ENCODE assay signal across 9 cellular contexts in genomic region chr15:62895139-62895866, GRCh38.
A peak's percentile ranks its signal among the peaks of the same experiment; 100 is the strongest.
DNase-seq lines count a peak whose midpoint lies in the region; ATAC-seq, FAIRE-seq and TF ChIP-seq lines count a peak whose summit lies in the region.
"Had no signal": no experiment of that assay in that cellular context is flagged by ENCODE, and none has a peak within 500 bp of the region (broad histone marks: within the 10 kb centered on the region; RNA-seq: fewer than 3 reads in every experiment).

No MANE protein-coding gene starts in this region.

- H3K36me3 ChIP-seq in HUES6 (ENCODE audit: control insufficient read depth, insufficient read depth, low read length) (no peaks in the 10 kb centered on the region), mesodermal cell (ENCODE audit: control insufficient read depth, insufficient read depth, low read length) (no peaks in the 10 kb centered on the region)

- H3K4me2 ChIP-seq in A549 = peak overlapping the region; percentile 73

- peak in 1 of 2 experiments; percentile 48; a peak in 3 of 5 replicates for TF ChIP-seq RAD21 in A549 (conservative IDR thresholded peaks at IDR 0.05 in 1 of 2, IDR thresholded peaks at IDR 0.05 in 1 of 2)

- DNase-seq in A549 (ENCODE audit: low read depth in 1 of 2, low spot score in 1 of 2) = peak; percentile 52 to 91
- DNase-seq in cardiac fibroblast (ENCODE audit: low read depth in 2 of 2) = peak; percentile 74 to 96
- DNase-seq in HPDE6-E6E7 (ENCODE audit: extremely low spot score) = no peak
- DNase-seq in SKM-1 treated with dmso at 0.1 percent for 144 hours (lab: John Stamatoyannopoulos, UW; ENCODE audit: unreplicated experiment) = no peak
- DNase-seq: T-helper 2 cell had no signal

- H3K27ac ChIP-seq in A549 (peak overlapping the region; percentile 98 to 99), HUES6 (ENCODE audit: low read depth, low read length) (peak overlapping the region; percentile 63; the same call in 1 of the 2 replicates), mesodermal cell (ENCODE audit: low read depth, low read length, severe bottlenecking) (peak overlapping the region; percentile 100)

- peak; percentile 4; a peak in 3 of 6 replicates for ATAC-seq in A549
- no peak for ATAC-seq in GM18873 (IDR thresholded peaks at IDR 0.05; ENCODE audit: low FRiP score, unreplicated experiment)
- no peak for ATAC-seq in HG02885 (IDR thresholded peaks at IDR 0.05; ENCODE audit: poor library complexity, unreplicated experiment)

- H3K4me1 ChIP-seq in A549 = peaks cover 64% of the 10 kb centered on the region
- peaks cover 30% of the 10 kb centered on the region for H3K4me1 ChIP-seq in HUES6 (ENCODE audit: control insufficient read depth, insufficient read depth, low read length)
- H3K4me1 ChIP-seq in mesodermal cell (ENCODE audit: control insufficient read depth, insufficient read depth, low read length, poor library complexity, severe bottlenecking) = peaks cover 48% of the 10 kb centered on the region

- TF ChIP-seq CTCF in A549 (IDR thresholded peaks at IDR 0.05) (no peak), cardiac fibroblast (IDR thresholded peaks at IDR 0.05; ENCODE audit: low read depth, low read length) (no peak)

- no peak overlapping the region for H3K4me3 ChIP-seq in A549
- no peak overlapping the region for H3K4me3 ChIP-seq in HUES6 (ENCODE audit: low read depth, low read length)
- no peak overlapping the region for H3K4me3 ChIP-seq in cardiac fibroblast (replicated peaks in 1 of 2; ENCODE audit: low read depth in 2 of 2, low read length in 2 of 2)
- H3K4me3 ChIP-seq in mesodermal cell (ENCODE audit: extremely low read depth, insufficient read depth, low read length, poor library complexity, severe bottlenecking) = no peak overlapping the region

- no peaks in the 10 kb centered on the region for H3K27me3 ChIP-seq in HUES6 (ENCODE audit: control insufficient read depth, insufficient read depth, low read length)

- H3K9me3 ChIP-seq in A549 (peaks cover 3% of the 10 kb centered on the region; the same call in 1 of the 3 replicates), HUES6 (ENCODE audit: control insufficient read depth, insufficient read depth, low read depth, low read length) (no peaks in the 10 kb centered on the region), mesodermal cell (ENCODE audit: control insufficient read depth, low read length) (no peaks in the 10 kb centered on the region)

- TF ChIP-seq POLR2A in A549 (IDR thresholded peaks at IDR 0.05; ENCODE audit: low read length) = no peak

- peak overlapping the region; percentile 12 for H3K9ac ChIP-seq in HUES6 (ENCODE audit: low read length)

- POLR2A ChIA-PET in A549 (lab: Yijun Ruan, JAX) = interaction anchor here (0.9 to 5.3 kb wide), 6 partner anchors 8 to 150 kb away, joined by 3 to 98 read pairs (median 6); partner anchors contain the start of gene TPM1

- CTCF ChIA-PET in A549 (lab: Yijun Ruan, JAX) = interaction anchor here (0.6 to 6.8 kb wide), 21 partner anchors 8 to 240 kb away, joined by 3 to 76 read pairs (median 5); partner anchors contain the start of gene TPM1

- TF ChIP-seq EP300 in A549 (IDR thresholded peaks at IDR 0.05) = peak; percentile 73 to 86; a peak in 2 of 5 replicates

- peak; percentile 46 for FAIRE-seq in A549 (lab: Jason Lieb, UNC)

- WGBS in A549 (ENCODE audit: missing lambda C conversion rate) = 18% methylated on average over 6 of the region's 6 CpGs
- 79% methylated on average over 4 to 5 of the region's 6 CpGs for WGBS in mesodermal cell (ENCODE audit: insufficient coverage in 2 of 2), 2 experiments

TF ChIP-seq in A549, 52 proteins besides CTCF, POLR2A, EP300 and RAD21 (continues in another document):
- TF ChIP-seq ESRRA (IDR thresholded peaks at IDR 0.05; ENCODE audit: borderline replicate concordance, low read length) (no peak), CBX2 (IDR thresholded peaks at IDR 0.05; ENCODE audit: borderline replicate concordance, low read depth) (no peak), HDAC2 (IDR thresholded peaks at IDR 0.05) (0 out of 2 replicates have a peak, but pooled peaks have one; percentile 54), MAFK (IDR thresholded peaks at IDR 0.05; ENCODE audit: partially characterized antibody) (no peak), REST (IDR thresholded peaks at IDR 0.05) (no peak), EHF (CRISPR knock-in tag; IDR thresholded peaks at IDR 0.05) (peak; percentile 76), HMGXB4 (CRISPR knock-in tag; IDR thresholded peaks at IDR 0.05; ENCODE audit: borderline replicate concordance) (no peak), RNF2 (IDR thresholded peaks at IDR 0.05; ENCODE audit: borderline replicate concordance, low read depth) (no peak), MAX (IDR thresholded peaks at IDR 0.05) (peak; percentile 70), NR3C1 (IDR thresholded peaks at IDR 0.05) (no peak), FOSL2 (IDR thresholded peaks at IDR 0.05) (peak; percentile 59; the same call in 1 of the 2 replicates), FOSL2 (CRISPR knock-in tag; IDR thresholded peaks at IDR 0.05) (peak; percentile 93), KDM5A (IDR thresholded peaks at IDR 0.05) (no peak), ATOH8 (CRISPR knock-in tag; IDR thresholded peaks at IDR 0.05; ENCODE audit: low read depth) (no peak), TP53 (CRISPR knock-in tag; IDR thresholded peaks at IDR 0.05) (no peak), FOXS1 (CRISPR knock-in tag; IDR thresholded peaks at IDR 0.05) (peak; percentile 97; the same call in 1 of the 2 replicates), PBX3 (IDR thresholded peaks at IDR 0.05) (peak; percentile 74), ZFP36 (IDR thresholded peaks at IDR 0.05; ENCODE audit: borderline replicate concordance, partially characterized antibody) (peak; percentile 48), E2F6 (IDR thresholded peaks at IDR 0.05; ENCODE audit: borderline replicate concordance, low read depth) (no peak; the same call in 1 of the 2 replicates)

Comparison
In these comparisons a context has a peak if more than half of its experiments do, and no peak if none do; other contexts are left out.
1. ATAC-seq: peak in A549 (2 of 2); none in GM18873 (single experiment) and HG02885 (single experiment).
2. DNase-seq: peak in A549 (2 of 2) and cardiac fibroblast (2 of 2); none in HPDE6-E6E7 (single experiment) and SKM-1 treated with dmso at 0.1 percent for 144 hours (single experiment).
3. Peak in every context shown above with its lines, with median percentiles within 50 percentile points of each other: H3K27ac ChIP-seq.